In the genomic region with DNA sequence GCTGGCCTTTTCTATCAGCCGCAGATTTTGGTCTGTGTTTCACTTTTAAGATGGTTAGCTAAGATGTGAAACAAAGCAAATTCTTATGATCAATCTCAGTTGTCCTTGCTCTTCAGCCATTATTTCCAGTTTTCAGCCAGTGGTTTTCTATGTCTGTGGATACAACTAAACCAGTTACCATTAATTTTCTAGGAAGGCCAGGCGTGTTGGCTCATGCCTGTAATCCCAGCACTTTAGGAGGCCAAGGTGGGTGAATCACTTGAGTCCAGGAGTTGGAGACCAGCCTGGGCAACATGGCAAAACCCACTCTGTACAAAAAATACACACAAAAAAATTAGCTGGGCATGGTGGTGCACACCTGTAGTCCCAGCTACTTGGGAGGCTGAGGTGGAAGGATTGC, we compare ENCODE assay signal across 7 cellular contexts. TPM values are rescaled to one million over a fixed set of nuclear protein-coding genes. Genes with fewer than 3 reads are reported as not detected.
A peak's percentile ranks its signal among the peaks of the same experiment; 100 is the strongest.
DNase-seq lines count a peak whose midpoint lies in the region; ATAC-seq, FAIRE-seq and TF ChIP-seq lines count a peak whose summit lies in the region.
"Not testable (repeated sequence)": the region's sequence is repeated elsewhere in the genome, so short reads cannot be mapped to it uniquely, and the experiment has no call there.

No MANE protein-coding gene starts in this region.

- not testable (repeated sequence) for H3K9me1 ChIP-seq in keratinocyte (ENCODE audit: control insufficient read depth, extremely low read depth, insufficient read depth, low read length)

- not testable (repeated sequence) for H3K4me2 ChIP-seq in OCI-LY1 (ENCODE audit: low read length); mammary epithelial cell (ENCODE audit: insufficient read depth, low read depth, low read length); keratinocyte (ENCODE audit: control insufficient read depth, extremely low read depth, insufficient read depth, low read depth, low read length)

- BruUV-seq in mammary epithelial cell (replicated peaks; lab: Mats Ljungman, UMichigan) = not testable (repeated sequence)

- H3K9ac ChIP-seq in OCI-LY1 (ENCODE audit: low read length); mammary epithelial cell (ENCODE audit: insufficient read depth, low read length); keratinocyte (ENCODE audit: control insufficient read depth, extremely low read depth, insufficient read depth, low read length): not testable (repeated sequence)

- TF ChIP-seq CTCF in HFFc6 (IDR thresholded peaks at IDR 0.05); OCI-LY1 (IDR thresholded peaks at IDR 0.05; ENCODE audit: low read length); RWPE2 (IDR thresholded peaks at IDR 0.05; ENCODE audit: poor library complexity, severe bottlenecking); mammary epithelial cell (conservative IDR thresholded peaks at IDR 0.05 in 1 of 2, IDR thresholded peaks at IDR 0.05 in 1 of 2; ENCODE audit: extremely low read depth in 1 of 2, insufficient read depth in 1 of 2, low read depth in 1 of 2, low read length in 2 of 2); chondrocyte (IDR thresholded peaks at IDR 0.05); keratinocyte (optimal IDR thresholded peaks at IDR 0.05 in 1 of 3, IDR thresholded peaks at IDR 0.05 in 1 of 3, conservative IDR thresholded peaks at IDR 0.05 in 1 of 3; ENCODE audit: extremely low read depth in 1 of 3, insufficient read depth in 2 of 3, low read length in 3 of 3): not testable (repeated sequence)

- not testable (repeated sequence) for H2AFZ ChIP-seq in OCI-LY1 (ENCODE audit: low read length); mammary epithelial cell (ENCODE audit: low read depth, low read length); keratinocyte (ENCODE audit: control insufficient read depth, low read length)

- dilution Hi-C loops in mammary epithelial cell (cut with HindIII; ENCODE audit: low sequenced_read_pairs); keratinocyte (cut with MboI; ENCODE audit: extremely low pct_ligation_motif_present, low sequenced_read_pairs): not testable (repeated sequence)

- H3K27ac ChIP-seq in OCI-LY1 (ENCODE audit: low read depth, low read length, poor library complexity, severe bottlenecking) (peak overlapping the region; percentile 96), epithelial cell of prostate (peak overlapping the region; percentile 2)
- not testable (repeated sequence) for H3K27ac ChIP-seq in RWPE2 (ENCODE audit: poor library complexity, severe bottlenecking); mammary epithelial cell (ENCODE audit: insufficient read depth, low read depth, low read length); keratinocyte (ENCODE audit: control insufficient read depth, insufficient read depth, low read length)

- H3K36me3 ChIP-seq in OCI-LY1 (ENCODE audit: insufficient read depth, low read length) (peaks cover 51% of the 10 kb centered on the region), RWPE2 (ENCODE audit: low read depth) (peaks cover 93% of the 10 kb centered on the region), mammary epithelial cell (ENCODE audit: insufficient read depth, low read length) (peaks cover 35% of the 10 kb centered on the region), keratinocyte (ENCODE audit: control insufficient read depth in 2 of 2, extremely low read depth in 1 of 2, insufficient read depth in 2 of 2, low read length in 2 of 2) (peaks cover 16 to 20% of the 10 kb centered on the region in 2 experiments)

- not testable (repeated sequence) for H3K4me3 Mint-ChIP-seq in HFFc6; chondrocyte (ENCODE audit: unreplicated experiment)

- not testable (repeated sequence) for H3F3A ChIP-seq in OCI-LY1 (ENCODE audit: insufficient read depth, low read length)

- intact Hi-C loops in mammary epithelial cell (cut with micrococcal nuclease) = not testable (repeated sequence)

- CTCF ChIA-PET in mammary epithelial cell (lab: Charles Lee; ENCODE audit: low non-redundant PET) = not testable (repeated sequence)

- ATAC-seq in RWPE2 (ENCODE audit: low read depth) = peak; percentile 53; the same call in 2 of the 3 replicates

- H3K4me1 Mint-ChIP-seq in HFFc6 (ENCODE audit: low read depth) (peaks cover 37% of the 10 kb centered on the region), chondrocyte (ENCODE audit: low read depth) (peaks cover 39% of the 10 kb centered on the region)

- H3K9me2 ChIP-seq in OCI-LY1 (ENCODE audit: low read depth, low read length) = not testable (repeated sequence)

- H3K27me3 Mint-ChIP-seq in HFFc6 (ENCODE audit: insufficient read depth); chondrocyte (ENCODE audit: low read depth): not testable (repeated sequence)

- H3K36me3 Mint-ChIP-seq in HFFc6 (ENCODE audit: low read depth) = peaks cover 63% of the 10 kb centered on the region
- H3K36me3 Mint-ChIP-seq in chondrocyte (ENCODE audit: low read depth) = peaks cover 37% of the 10 kb centered on the region

- 97% methylated on average over 2 of the region's 2 CpGs for WGBS in mammary epithelial cell (ENCODE audit: low coverage, missing lambda C conversion rate)

- peak overlapping the region; percentile 72 for H3K27ac Mint-ChIP-seq in HFFc6
- peak overlapping the region; percentile 34 for H3K27ac Mint-ChIP-seq in chondrocyte (ENCODE audit: unreplicated experiment)

- H4K20me1 ChIP-seq in OCI-LY1 (ENCODE audit: insufficient read depth, low read length); mammary epithelial cell (ENCODE audit: insufficient read depth, low read length); keratinocyte (ENCODE audit: control insufficient read depth, extremely low read depth, insufficient read depth, low read length): not testable (repeated sequence)

- DNase-seq in HFFc6; RWPE2 (ENCODE audit: low spot score); chondrocyte (ENCODE audit: low spot score); epithelial cell of prostate (ENCODE audit: low read depth, low spot score); keratinocyte (ENCODE audit: low read depth, low spot score): not testable (repeated sequence)
- DNase-seq in mammary epithelial cell = peak; percentile 44

- peaks cover 21% of the 10 kb centered on the region for H3K79me2 ChIP-seq in OCI-LY1 (ENCODE audit: insufficient read depth, low read length)
- H3K79me2 ChIP-seq in mammary epithelial cell (ENCODE audit: insufficient read depth, low read length); keratinocyte (ENCODE audit: control insufficient read depth, insufficient read depth, low read length): not testable (repeated sequence)

- H3K4me3 ChIP-seq in OCI-LY1 (ENCODE audit: low read depth, low read length, poor library complexity, severe bottlenecking); RWPE2 (ENCODE audit: severe bottlenecking); mammary epithelial cell (replicated peaks in 1 of 3; ENCODE audit: insufficient read depth in 1 of 3, low read depth in 2 of 3, low read length in 3 of 3); keratinocyte (ENCODE audit: control insufficient read depth in 2 of 3, extremely low read depth in 1 of 3, insufficient read depth in 2 of 3, low read depth in 1 of 3, low read length in 3 of 3): not testable (repeated sequence)

- H3K9me3 ChIP-seq in OCI-LY1 (ENCODE audit: low read length); RWPE2 (ENCODE audit: severe bottlenecking); mammary epithelial cell (replicated peaks; ENCODE audit: insufficient read depth, low read length); keratinocyte (ENCODE audit: control insufficient read depth, low read depth, low read length): not testable (repeated sequence)

- peak; percentile 71 for FAIRE-seq in keratinocyte (lab: Jason Lieb, UNC)

- not testable (repeated sequence) for H3K27me3 ChIP-seq in OCI-LY1 (ENCODE audit: insufficient read depth, low read length); RWPE2 (ENCODE audit: insufficient read depth, poor library complexity, severe bottlenecking); mammary epithelial cell (ENCODE audit: insufficient read depth, low read length); keratinocyte (ENCODE audit: control insufficient read depth, extremely low read depth, insufficient read depth, low read length)

- H3K9me3 Mint-ChIP-seq in HFFc6; chondrocyte (ENCODE audit: low read depth): not testable (repeated sequence)

- in situ Hi-C loops in mammary epithelial cell (cut with MboI; ENCODE audit: low sequenced_read_pairs in 2 of 2) = not testable (repeated sequence)

- peaks cover 52% of the 10 kb centered on the region for H3K4me1 ChIP-seq in OCI-LY1 (ENCODE audit: insufficient read depth, low read length, severe bottlenecking)
- H3K4me1 ChIP-seq in RWPE2 (ENCODE audit: insufficient read depth, poor library complexity, severe bottlenecking); mammary epithelial cell (ENCODE audit: insufficient read depth, low read length): not testable (repeated sequence)
- H3K4me1 ChIP-seq in keratinocyte (ENCODE audit: control insufficient read depth, extremely low read depth, insufficient read depth, low read length) = peaks cover 13% of the 10 kb centered on the region

RNA-seq across cellular contexts. Expression of a gene that starts 42.8 kb away (rescaled TPM):
- 100 to 1,000 TPM; 177 to 227 (median 212) TPM for total RNA-seq in HFFc6 (2021; fragmentation: NEBNext Ultra II Directional; extraction: Animal tissue kit (Norgen Biotek cat#: 25700))
- total RNA-seq in mammary epithelial cell (100 to 1,000 TPM in 1 of 2 donors, 10 to 100 TPM in 1; 85.7 to 148 TPM), chondrocyte (144 to 199 TPM (median 146 TPM) in 3 replicates)
- polyA plus RNA-seq in mammary epithelial cell (231 TPM), keratinocyte (272 to 407 TPM (median 324 TPM) in 3 replicates)
- polyA minus RNA-seq in mammary epithelial cell (50.4 TPM), keratinocyte (16.3 to 86.8 TPM (median 71.1 TPM) in 3 replicates)
- 2,431 TPM for polyA plus RNA-seq in keratinocyte (2011; ENCODE audit: low read depth)
- 406 and 414 TPM in 2 replicates for polyA plus RNA-seq in keratinocyte (2011; cell fraction: cytosol; rRNA removed)
- polyA plus RNA-seq in keratinocyte (2011; cell fraction: nucleus; rRNA removed) = 131 and 140 TPM in 2 replicates
- polyA plus RNA-seq in keratinocyte (2012; ENCODE audit: low replicate concordance) = 226 and 292 TPM in 2 replicates
- 121 TPM for polyA minus RNA-seq in keratinocyte (2011; cell fraction: cytosol; rRNA and poly(A)+ RNA removed)
- 18.7 and 29.6 TPM in 2 replicates for polyA minus RNA-seq in keratinocyte (2011; cell fraction: nucleus; rRNA and poly(A)+ RNA removed)
